Comparison of ENCODE assay signal across 8 cellular contexts in the genomic region with DNA sequence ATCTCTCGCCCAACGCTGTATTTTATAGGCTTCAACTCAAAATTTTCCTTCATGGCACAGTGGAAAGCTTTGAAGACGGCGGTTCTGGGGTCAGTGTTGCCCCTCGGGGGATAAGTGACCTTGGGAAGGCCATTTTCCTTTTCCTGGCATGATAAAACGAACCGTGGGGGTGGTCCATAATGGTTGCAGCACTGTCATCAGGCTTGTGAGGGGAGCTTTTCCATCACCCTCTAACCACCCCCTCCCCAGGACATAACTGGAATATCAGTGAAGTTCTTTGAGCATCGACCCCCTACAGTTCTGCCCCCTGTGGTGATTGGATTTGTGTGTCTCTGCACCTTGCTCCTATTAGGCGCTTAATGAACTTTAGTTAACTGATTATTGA. TPM values are rescaled to one million over a fixed set of nuclear protein-coding genes. Genes with fewer than 3 reads are reported as not detected.
A peak's percentile ranks its signal among the peaks of the same experiment; 100 is the strongest.
DNase-seq lines count a peak whose midpoint lies in the region; ATAC-seq and TF ChIP-seq lines count a peak whose summit lies in the region.

No MANE protein-coding gene starts in this region.

- H3K9me3 ChIP-seq in hepatocyte (ENCODE audit: low read depth) (no peaks in the 10 kb centered on the region), skeletal muscle tissue (ENCODE audit: control insufficient read depth in 3 of 3, low read length in 3 of 3) (no peaks in the 10 kb centered on the region)

- peak overlapping the region; percentile 93 for H3K4me2 ChIP-seq in hepatocyte

- CTCF ChIA-PET in activated CD4-positive, alpha-beta T cell treated with anti-CD3 and anti-CD28 coated beads for 36 hours (lab: Charles Lee), result interaction anchor here (0.6 to 13.1 kb wide), 25 partner anchors 9 to 984 kb away, joined by 3 to 221 read pairs (median 4); a partner anchor contains a TSS

- intact Hi-C loops in activated CD4-positive, alpha-beta T cell treated with anti-CD3 and anti-CD28 coated beads for 36 hours (cut with DNase I, micrococcal nuclease), result loop anchor here (1.0 to 10.0 kb wide), 12 partner anchors 16 to 367 kb away; a partner anchor contains a TSS

- H2AFZ ChIP-seq in hepatocyte, result peak overlapping the region; percentile 39

- no peak for ATAC-seq in activated CD4-positive, alpha-beta T cell treated with anti-CD3 and anti-CD28 coated beads for 36 hours
- ATAC-seq in GM18520 (IDR thresholded peaks at IDR 0.05; ENCODE audit: unreplicated experiment), result no peak

- H3K27ac Mint-ChIP-seq in activated CD4-positive, alpha-beta T cell treated with anti-CD3 and anti-CD28 coated beads for 36 hours, result peak overlapping the region; percentile 55

- peaks cover 26% of the 10 kb centered on the region for H3K4me1 ChIP-seq in hepatocyte (ENCODE audit: insufficient read depth)
- peaks cover 19 to 32% (median 19%) of the 10 kb centered on the region in 3 donors for H3K4me1 ChIP-seq in skeletal muscle tissue (ENCODE audit: control insufficient read depth in 3 of 3, insufficient read depth in 3 of 3, low read length in 3 of 3)

- H3K36me3 Mint-ChIP-seq in activated CD4-positive, alpha-beta T cell treated with anti-CD3 and anti-CD28 coated beads for 36 hours (ENCODE audit: low read depth), result no peaks in the 10 kb centered on the region

- DNase-seq in activated CD4-positive, alpha-beta T cell treated with anti-CD3 and anti-CD28 coated beads for 36 hours, result no peak
- DNase-seq in activated CD4-positive, alpha-beta T cell treated with anti-CD3 and anti-CD28 coated beads, Interleukin-2, amount 50 U/mL, for 48 hours, result no peak
- peak; percentile 45 for DNase-seq in hepatocyte (ENCODE audit: low spot score)
- no peak for DNase-seq in NCI-H226
- no peak for DNase-seq in NCI-H345 (lab: John Stamatoyannopoulos, UW)

- H3K27me3 ChIP-seq in hepatocyte, result no peaks in the 10 kb centered on the region
- H3K27me3 ChIP-seq in skeletal muscle tissue (ENCODE audit: control insufficient read depth in 3 of 3, insufficient read depth in 3 of 3, low read length in 3 of 3), result no peaks in the 10 kb centered on the region

- POLR2A ChIA-PET in activated CD4-positive, alpha-beta T cell treated with anti-CD3 and anti-CD28 coated beads for 36 hours (lab: Charles Lee), result interaction anchor here (0.8 to 2.1 kb wide), 7 partner anchors 11 to 168 kb away, joined by 3 to 7 read pairs (median 7); a partner anchor contains a TSS

- no peaks in the 10 kb centered on the region for H3K79me2 ChIP-seq in hepatocyte

- peaks cover 22% of the 10 kb centered on the region for H3K4me1 Mint-ChIP-seq in activated CD4-positive, alpha-beta T cell treated with anti-CD3 and anti-CD28 coated beads for 36 hours

- no peaks in the 10 kb centered on the region for H3K9me3 Mint-ChIP-seq in activated CD4-positive, alpha-beta T cell treated with anti-CD3 and anti-CD28 coated beads for 36 hours (ENCODE audit: low read depth)

- H3K27ac ChIP-seq in hepatocyte, result peak overlapping the region; percentile 92
- H3K27ac ChIP-seq in skeletal muscle tissue (ENCODE audit: low read depth, low read length), result peak overlapping the region; percentile 94

- WGBS in hepatocyte (ENCODE audit: low lambda C conversion rate, missing lambda C conversion rate), result 1% methylated on average over 9 of the region's 9 CpGs

- no peaks in the 10 kb centered on the region for H4K20me1 ChIP-seq in hepatocyte (ENCODE audit: insufficient read depth, poor library complexity, severe bottlenecking)

- peak overlapping the region; percentile 78 to 81 (median 79) for H3K9ac ChIP-seq in skeletal muscle tissue (ENCODE audit: low read depth in 1 of 3, low read length in 3 of 3)

- H3K4me3 ChIP-seq in WI38 (ENCODE audit: low read depth, low read length) (peak overlapping the region; percentile 74), hepatocyte (peak overlapping the region; percentile 44), skeletal muscle tissue (ENCODE audit: low read length in 3 of 3) (peak overlapping the region; percentile 78 to 89 (median 83))

- H3K36me3 ChIP-seq in hepatocyte (replicated peaks; ENCODE audit: insufficient read depth, low read depth) (no peaks in the 10 kb centered on the region), skeletal muscle tissue (ENCODE audit: control insufficient read depth in 3 of 3, insufficient read depth in 3 of 3, low read length in 3 of 3) (no peaks in the 10 kb centered on the region)

- peak overlapping the region; percentile 69 for H3K4me3 Mint-ChIP-seq in activated CD4-positive, alpha-beta T cell treated with anti-CD3 and anti-CD28 coated beads for 36 hours

- H3K9me2 ChIP-seq in hepatocyte (replicated peaks; ENCODE audit: insufficient read depth), result no peaks in the 10 kb centered on the region

- peaks cover 3% of the 10 kb centered on the region for H3K27me3 Mint-ChIP-seq in activated CD4-positive, alpha-beta T cell treated with anti-CD3 and anti-CD28 coated beads for 36 hours

- no peak for TF ChIP-seq CTCF in WI38 (IDR thresholded peaks at IDR 0.05; ENCODE audit: low read depth, low read length)
- no peak for TF ChIP-seq CTCF in hepatocyte (IDR thresholded peaks at IDR 0.05; ENCODE audit: poor library complexity)

RNA-seq across cellular contexts. Expression of a gene that starts 16.0 kb away (rescaled TPM):
- total RNA-seq in activated CD4-positive, alpha-beta T cell treated with anti-CD3 and anti-CD28 coated beads for 36 hours, result 10 to 100 TPM; 16.0 to 21.1 TPM
- total RNA-seq in hepatocyte, result 657 and 865 TPM in 2 replicates
- 935 and 1,189 TPM in 2 replicates for polyA plus RNA-seq in hepatocyte
- total RNA-seq in skeletal muscle tissue, result 134 TPM
